9 cellular contexts compared by ENCODE assay signal in genomic region chr1:154198756-154199562, GRCh38. TPM values are rescaled to one million over a fixed set of nuclear protein-coding genes. Genes with fewer than 3 reads are reported as not detected.
DNase-seq lines count a peak whose midpoint lies in the region; ATAC-seq and TF ChIP-seq lines count a peak whose summit lies in the region.
"Had no signal": no experiment of that assay in that cellular context is flagged by ENCODE, and none has a peak within 500 bp of the region (broad histone marks: within the 10 kb centered on the region; RNA-seq: fewer than 3 reads in every experiment).

No MANE protein-coding gene starts in this region.

- CTCF ChIA-PET in CD4-positive, alpha-beta memory T cell (lab: Charles Lee; ENCODE audit: partially characterized antibody), result interaction anchor here (0.6 to 6.4 kb wide), 25 partner anchors 8 to 348 kb away, joined by 3 to 46 read pairs (median 4); partner anchors contain the start of gene HAX1

- TF ChIP-seq CTCF in GM20000 (IDR thresholded peaks at IDR 0.05; ENCODE audit: extremely low read depth, missing control alignments), result peak; percentile 30
- TF ChIP-seq CTCF in heart right ventricle (IDR thresholded peaks at IDR 0.05), result peak in 8 of 9 donors; percentile 21 to 67 (median 56)

- H3K36me3 Mint-ChIP-seq in CD4-positive, alpha-beta memory T cell, result no peaks in the 10 kb centered on the region

- peak; percentile 49 to 81 (median 74) for ATAC-seq in heart right ventricle
- ATAC-seq in sciatic nerve, result peak; percentile 77
- no peak for ATAC-seq in GM19351 (IDR thresholded peaks at IDR 0.05; ENCODE audit: unreplicated experiment)
- ATAC-seq in HG03520 (IDR thresholded peaks at IDR 0.05; ENCODE audit: unreplicated experiment), result no peak

- no peaks in the 10 kb centered on the region for H3K36me3 ChIP-seq in CD4-positive, alpha-beta memory T cell (ENCODE audit: insufficient read depth, low read length)
- H3K36me3 ChIP-seq in heart right ventricle, result no peaks in the 10 kb centered on the region

- no peak overlapping the region for H3K4me3 Mint-ChIP-seq in CD4-positive, alpha-beta memory T cell
- H3K4me3 Mint-ChIP-seq: T-helper 1 cell treated with Interleukin-12 subunit alpha and Interleukin-12 subunit beta and Interleukin-4 antibody, amounts not matched to agents 30 μg/mL and 1 μg/mL, for 36 hours had no signal

- H3K4me3 ChIP-seq in CD4-positive, alpha-beta memory T cell (ENCODE audit: low read length in 2 of 2), result no peak overlapping the region
- no peak overlapping the region for H3K4me3 ChIP-seq in heart right ventricle

- WGBS in heart right ventricle, 2 donors, result 9 to 14% methylated on average over 5 of the region's 5 CpGs

- peak; percentile 53 to 62 (median 58) for DNase-seq in CD4-positive, alpha-beta memory T cell
- DNase-seq in GM20000 (ENCODE audit: low spot score), result peak; percentile 52
- DNase-seq in NCI-H524 treated with DMSO at 0.1 percent for 48 hours (lab: John Stamatoyannopoulos, UW), result peak; percentile 33
- DNase-seq in activated naive CD4-positive, alpha-beta T cell treated with anti-CD3 and anti-CD28 coated beads, Interleukin-2, amount 50 U/mL, for 16 hours, result peak; percentile 25
- peak in 1 of 2 donors; percentile 61 for DNase-seq in heart right ventricle
- no peak for DNase-seq in sciatic nerve (ENCODE audit: low spot score)

- H3K9me3 Mint-ChIP-seq in CD4-positive, alpha-beta memory T cell, result no peaks in the 10 kb centered on the region
- H3K9me3 Mint-ChIP-seq: T-helper 1 cell treated with Interleukin-12 subunit alpha and Interleukin-12 subunit beta and Interleukin-4 antibody, amounts not matched to agents 30 μg/mL and 1 μg/mL, for 36 hours had no signal

- H3K27ac ChIP-seq in CD4-positive, alpha-beta memory T cell (ENCODE audit: low read depth, low read length), result no peak overlapping the region
- no peak overlapping the region for H3K27ac ChIP-seq in heart right ventricle

- H3K9me3 ChIP-seq in CD4-positive, alpha-beta memory T cell (ENCODE audit: control insufficient read depth in 1 of 2, low read length in 2 of 2), result no peaks in the 10 kb centered on the region
- H3K9me3 ChIP-seq in heart right ventricle, result no peaks in the 10 kb centered on the region

- intact Hi-C loops in CD4-positive, alpha-beta memory T cell (cut with micrococcal nuclease), result loop anchor here (1.0 to 2.0 kb wide), 4 partner anchors 73 to 280 kb away; partner anchors contain the start of gene HAX1
- intact Hi-C loops in heart right ventricle (cut with DNase I) (loop anchor here in 6 of 10 donors (1.0 to 10.0 kb wide), 5 partner anchors 68 to 136 kb away; partner anchors contain the start of gene HAX1 (in 5 of the 6)), sciatic nerve (cut with DNase I) (no loop called here)

- H3K4me1 ChIP-seq in CD4-positive, alpha-beta memory T cell (ENCODE audit: insufficient read depth, low read length), result peaks cover 7% of the 10 kb centered on the region
- H3K4me1 ChIP-seq in heart right ventricle, result peaks cover 0 to 8% (median 4%) of the 10 kb centered on the region in 9 donors

- H3K4me1 Mint-ChIP-seq in CD4-positive, alpha-beta memory T cell, result no peaks in the 10 kb centered on the region

- peaks cover 0 to 3% of the 10 kb centered on the region in 2 donors for H3K27me3 Mint-ChIP-seq in CD4-positive, alpha-beta memory T cell

- H3K27ac Mint-ChIP-seq in CD4-positive, alpha-beta memory T cell, result peak overlapping the region in 2 of 7 donors; percentile 64 to 74
- H3K27ac Mint-ChIP-seq: T-helper 1 cell treated with Interleukin-12 subunit alpha and Interleukin-12 subunit beta and Interleukin-4 antibody, amounts not matched to agents 30 μg/mL and 1 μg/mL, for 36 hours had no signal

- POLR2A ChIA-PET in CD4-positive, alpha-beta memory T cell (lab: Charles Lee; ENCODE audit: partially characterized antibody), result interaction anchor here (0.8 to 2.3 kb wide), 9 partner anchors 14 to 145 kb away, joined by 3 to 18 read pairs (median 3); partner anchors contain the start of gene HAX1

- H3K27me3 ChIP-seq in CD4-positive, alpha-beta memory T cell (ENCODE audit: insufficient read depth, low read length), result no peaks in the 10 kb centered on the region
- no peaks in the 10 kb centered on the region for H3K27me3 ChIP-seq in heart right ventricle

RNA-seq across cellular contexts. Expression of gene TPM3, which starts 7.1 kb away (rescaled TPM):
- 100 to 1,000 TPM; 311 to 312 TPM for total RNA-seq in CD4-positive, alpha-beta memory T cell
- polyA plus RNA-seq in CD4-positive, alpha-beta memory T cell, result 1,000 to 10,000 TPM in 1 of 2 donors, 100 to 1,000 TPM in 1; 860 to 1,209 TPM
- total RNA-seq in heart right ventricle (100 to 1,000 TPM in 7 of 10 donors, 10 to 100 TPM in 3; 75.2 to 345 (median 129) TPM), sciatic nerve (229 TPM)
- 10 to 100 TPM; 85.9 to 97.6 TPM for polyA plus RNA-seq in heart right ventricle

RNA-seq across cellular contexts. Expression of gene CFAP141, which starts 7.2 kb away (rescaled TPM):
- not detected for total RNA-seq in CD4-positive, alpha-beta memory T cell
- not detected for polyA plus RNA-seq in CD4-positive, alpha-beta memory T cell
- total RNA-seq in heart right ventricle, result 1 to 10 TPM in 2 of 10 donors, under 1 TPM in 1, not detected in 7; 0.76 to 1.1 (median 1.1) TPM
- polyA plus RNA-seq in heart right ventricle, result under 1 TPM in 1 of 2 donors, not detected in 1; 0.22 TPM
- not detected for total RNA-seq in sciatic nerve

RNA-seq across cellular contexts. Expression of gene UBAP2L, which starts 21.8 kb away (rescaled TPM):
- total RNA-seq in CD4-positive, alpha-beta memory T cell, result 100 to 1,000 TPM; 180 to 189 TPM
- polyA plus RNA-seq in CD4-positive, alpha-beta memory T cell, result 10 to 100 TPM; 33.5 to 74.5 TPM
- total RNA-seq in heart right ventricle (100 to 1,000 TPM; 103 to 135 (median 112) TPM), sciatic nerve (142 TPM)
- 10 to 100 TPM; 55.2 to 61.8 TPM for polyA plus RNA-seq in heart right ventricle

RNA-seq across cellular contexts. Expression of gene NUP210L, which starts 44.1 kb away (rescaled TPM):
- under 1 TPM; 0.19 to 0.23 TPM for total RNA-seq in CD4-positive, alpha-beta memory T cell
- polyA plus RNA-seq in CD4-positive, alpha-beta memory T cell, result under 1 TPM in 1 of 2 donors, not detected in 1; 0.14 TPM
- total RNA-seq in heart right ventricle (under 1 TPM in 4 of 10 donors, not detected in 6; 0.07 to 0.45 (median 0.18) TPM), sciatic nerve (0.18 TPM)
- polyA plus RNA-seq in heart right ventricle, result under 1 TPM; 0.01 to 0.07 TPM

Comparison
In these comparisons a context has a peak if more than half of its experiments do, and no peak if none do; other contexts are left out.
1. ATAC-seq: peak in heart right ventricle (8 of 8) and sciatic nerve (single experiment); none in GM19351 (single experiment) and HG03520 (single experiment).